In genomic region chr5:134371834-134372340, GRCh38 we compare ENCODE assay signal across 8 cellular contexts. TPM values are rescaled to one million over a fixed set of nuclear protein-coding genes. Genes with fewer than 3 reads are reported as not detected.
A peak's percentile ranks its signal among the peaks of the same experiment; 100 is the strongest.
DNase-seq lines count a peak whose midpoint lies in the region; ATAC-seq, FAIRE-seq and TF ChIP-seq lines count a peak whose summit lies in the region.

No MANE protein-coding gene starts in this region.

- peak overlapping the region; percentile 93 to 99 (median 93) for H3K4me3 ChIP-seq in keratinocyte (ENCODE audit: control insufficient read depth in 2 of 3, extremely low read depth in 1 of 3, insufficient read depth in 2 of 3, low read depth in 1 of 3, low read length in 3 of 3)
- H3K4me3 ChIP-seq in smooth muscle cell = peak overlapping the region; percentile 100

- H3K36me3 ChIP-seq in KOPT-K1 (ENCODE audit: insufficient read depth, low read length) = peaks cover 22% of the 10 kb centered on the region
- H3K36me3 ChIP-seq in keratinocyte (ENCODE audit: control insufficient read depth in 2 of 2, extremely low read depth in 1 of 2, insufficient read depth in 2 of 2, low read length in 2 of 2) = peaks cover 2 to 7% of the 10 kb centered on the region in 2 experiments
- no peaks in the 10 kb centered on the region for H3K36me3 ChIP-seq in smooth muscle cell (ENCODE audit: low read depth)

- DNase-seq in GM12892 (ENCODE audit: insufficient read length) (peak; percentile 13), activated B cell treated with CpG ODN at 0.5 μM for 24 hours (peak; percentile 40), cerebellum (ENCODE audit: low spot score) (peak; percentile 36), keratinocyte (ENCODE audit: low read depth, low spot score) (no peak), smooth muscle cell (lab: John Stamatoyannopoulos, UW; ENCODE audit: unreplicated experiment) (peak; percentile 34)

- peaks cover 50% of the 10 kb centered on the region for H3K4me1 Mint-ChIP-seq in activated B cell treated with CpG ODN at 0.5 μM for 24 hours

- no peaks in the 10 kb centered on the region for H3K27me3 ChIP-seq in keratinocyte (ENCODE audit: control insufficient read depth, extremely low read depth, insufficient read depth, low read length)
- H3K27me3 ChIP-seq in smooth muscle cell (ENCODE audit: low read depth) = no peaks in the 10 kb centered on the region

- no peak for ATAC-seq in activated B cell treated with CpG ODN at 0.5 μM for 24 hours (ENCODE audit: low read depth)
- no peak for ATAC-seq in HG02973 (IDR thresholded peaks at IDR 0.05; ENCODE audit: unreplicated experiment)
- no peak for ATAC-seq in GM21717 (IDR thresholded peaks at IDR 0.05; ENCODE audit: unreplicated experiment)

- intact Hi-C loops in activated B cell treated with CpG ODN at 0.5 μM for 24 hours (cut with micrococcal nuclease) = loop anchor here (1.0 to 5.0 kb wide), 16 partner anchors 39 to 535 kb away; partner anchors contain the start of genes CAMLG, CDKN2AIPNL, DDX46 and JADE2

- H3K9me1 ChIP-seq in keratinocyte (ENCODE audit: control insufficient read depth, extremely low read depth, insufficient read depth, low read length) = no peaks in the 10 kb centered on the region

- 1% methylated on average over 29 of the region's 29 CpGs for WGBS in smooth muscle cell (ENCODE audit: low lambda C conversion rate)

- no peak for TF ChIP-seq CTCF in activated B cell treated with CpG ODN at 0.5 μM for 24 hours (IDR thresholded peaks at IDR 0.05)
- no peak for TF ChIP-seq CTCF in keratinocyte (optimal IDR thresholded peaks at IDR 0.05 in 1 of 3, IDR thresholded peaks at IDR 0.05 in 1 of 3, conservative IDR thresholded peaks at IDR 0.05 in 1 of 3; ENCODE audit: extremely low read depth in 1 of 3, insufficient read depth in 2 of 3, low read length in 3 of 3)
- no peak for TF ChIP-seq CTCF in smooth muscle cell (IDR thresholded peaks at IDR 0.05; ENCODE audit: borderline replicate concordance, insufficient read depth, poor library complexity, severe bottlenecking)

- H3K27ac ChIP-seq in KOPT-K1 (ENCODE audit: low read depth, low read length, poor library complexity, severe bottlenecking) (peak overlapping the region; percentile 83), keratinocyte (ENCODE audit: control insufficient read depth, insufficient read depth, low read length) (peak overlapping the region; percentile 96), smooth muscle cell (ENCODE audit: low read depth) (peak overlapping the region; percentile 99)

- H3K36me3 Mint-ChIP-seq in activated B cell treated with CpG ODN at 0.5 μM for 24 hours (ENCODE audit: low read depth) = peaks cover 37% of the 10 kb centered on the region

- dilution Hi-C loops in keratinocyte (cut with MboI; ENCODE audit: extremely low pct_ligation_motif_present, low sequenced_read_pairs) = no loop called here

- H3K9ac ChIP-seq in keratinocyte (ENCODE audit: control insufficient read depth, extremely low read depth, insufficient read depth, low read length) = peak overlapping the region; percentile 99
- peak overlapping the region; percentile 99 for H3K9ac ChIP-seq in smooth muscle cell (ENCODE audit: low read depth)

- CTCF ChIA-PET in activated B cell treated with CpG ODN at 0.5 μM for 24 hours (lab: Charles Lee) = interaction anchor here (1.0 to 2.0 kb wide), 5 partner anchors 40 to 215 kb away, joined by 3 to 11 read pairs (median 5); partner anchors contain the start of gene CDKN2AIPNL

- no peaks in the 10 kb centered on the region for H3F3A ChIP-seq in smooth muscle cell (ENCODE audit: low read depth)

- peaks cover 15% of the 10 kb centered on the region for H3K4me1 ChIP-seq in keratinocyte (ENCODE audit: control insufficient read depth, extremely low read depth, insufficient read depth, low read length)
- peaks cover 12% of the 10 kb centered on the region for H3K4me1 ChIP-seq in smooth muscle cell (ENCODE audit: low read depth)

- TF ChIP-seq POLR2A in GM12892 (IDR thresholded peaks at IDR 0.05; ENCODE audit: low read depth, low read length) = no peak

- H3K9me3 ChIP-seq in KOPT-K1 (ENCODE audit: insufficient read depth, low read length, poor library complexity, severe bottlenecking) (no peaks in the 10 kb centered on the region), keratinocyte (ENCODE audit: control insufficient read depth, low read depth, low read length) (no peaks in the 10 kb centered on the region), smooth muscle cell (replicated peaks; ENCODE audit: low read depth) (no peaks in the 10 kb centered on the region)

- FAIRE-seq in GM12892 (lab: Jason Lieb, UNC) = no peak
- FAIRE-seq in keratinocyte (lab: Jason Lieb, UNC) = no peak

- H3K27me3 Mint-ChIP-seq in activated B cell treated with CpG ODN at 0.5 μM for 24 hours = no peaks in the 10 kb centered on the region

- H3K27ac Mint-ChIP-seq in activated B cell treated with CpG ODN at 0.5 μM for 24 hours = peak overlapping the region; percentile 100

- H3K4me3 Mint-ChIP-seq in activated B cell treated with CpG ODN at 0.5 μM for 24 hours = peak overlapping the region; percentile 98

- H4K20me1 ChIP-seq in keratinocyte (ENCODE audit: control insufficient read depth, extremely low read depth, insufficient read depth, low read length) (no peaks in the 10 kb centered on the region), smooth muscle cell (ENCODE audit: low read depth) (peaks cover 52% of the 10 kb centered on the region)

- H3K79me2 ChIP-seq in keratinocyte (ENCODE audit: control insufficient read depth, insufficient read depth, low read length) (peaks cover 47% of the 10 kb centered on the region), smooth muscle cell (ENCODE audit: low read depth) (peaks cover 52% of the 10 kb centered on the region)

- H3K4me2 ChIP-seq in keratinocyte (ENCODE audit: control insufficient read depth, extremely low read depth, insufficient read depth, low read depth, low read length) (peak overlapping the region; percentile 98), smooth muscle cell (peak overlapping the region; percentile 88)

- POLR2A ChIA-PET in activated B cell treated with CpG ODN at 0.5 μM for 24 hours (lab: Charles Lee) = interaction anchor here (0.5 to 5.4 kb wide), 31 partner anchors 10 to 530 kb away, joined by 3 to 86 read pairs (median 5); partner anchors contain the start of genes C5orf24, CDKN2AIPNL, JADE2 and SEC24A

- H3K9me3 Mint-ChIP-seq in activated B cell treated with CpG ODN at 0.5 μM for 24 hours = peaks cover 2% of the 10 kb centered on the region

- peak overlapping the region; percentile 70 for H2AFZ ChIP-seq in keratinocyte (ENCODE audit: control insufficient read depth, low read length)
- H2AFZ ChIP-seq in smooth muscle cell (ENCODE audit: low read depth) = no peak overlapping the region

RNA-seq across cellular contexts. Expression of gene UBE2B, which starts 0.5 kb away (rescaled TPM):
- 76.6 TPM for polyA plus RNA-seq in GM12892 (2012; ENCODE audit: missing spikeins)
- total RNA-seq in activated B cell treated with CpG ODN at 0.5 μM for 24 hours (60.4 and 64.4 TPM in 2 replicates), cerebellum (63.6 TPM), smooth muscle cell (42.1 and 60.6 TPM in 2 replicates)
- polyA plus RNA-seq in keratinocyte (31.7 to 73.5 TPM (median 39.3 TPM) in 3 replicates), smooth muscle cell (86.8 and 112 TPM in 2 replicates)
- 67.6 TPM for polyA plus RNA-seq in keratinocyte (2011; ENCODE audit: low read depth)
- polyA plus RNA-seq in keratinocyte (2011; cell fraction: cytosol; rRNA removed) = 55.5 and 107 TPM in 2 replicates
- polyA plus RNA-seq in keratinocyte (2011; cell fraction: nucleus; rRNA removed) = 35.3 and 58.3 TPM in 2 replicates
- polyA plus RNA-seq in keratinocyte (2012; ENCODE audit: low replicate concordance) = 60.1 and 182 TPM in 2 replicates
- polyA minus RNA-seq in keratinocyte = 9.5 to 21.0 TPM (median 11.4 TPM) in 3 replicates
- 25.3 TPM for polyA minus RNA-seq in keratinocyte (2011; cell fraction: cytosol; rRNA and poly(A)+ RNA removed)
- 9.6 and 13.4 TPM in 2 replicates for polyA minus RNA-seq in keratinocyte (2011; cell fraction: nucleus; rRNA and poly(A)+ RNA removed)

RNA-seq across cellular contexts. Expression of gene CDKL3, which starts 4.9 kb away (rescaled TPM):
- polyA plus RNA-seq in GM12892 (2012; ENCODE audit: missing spikeins) = 2.7 TPM
- total RNA-seq in activated B cell treated with CpG ODN at 0.5 μM for 24 hours (0.54 and 2.1 TPM in 2 replicates), cerebellum (7.3 TPM), smooth muscle cell (3.1 and 5.1 TPM in 2 replicates)
- polyA plus RNA-seq in keratinocyte (0.45 to 1.7 TPM (median 1.6 TPM) in 3 replicates), smooth muscle cell (3.3 and 3.4 TPM in 2 replicates)
- polyA plus RNA-seq in keratinocyte (2011; ENCODE audit: low read depth) = 2.6 TPM
- polyA plus RNA-seq in keratinocyte (2011; cell fraction: cytosol; rRNA removed) = 1.1 and 1.4 TPM in 2 replicates
- 1.3 and 1.4 TPM in 2 replicates for polyA plus RNA-seq in keratinocyte (2011; cell fraction: nucleus; rRNA removed)
- polyA plus RNA-seq in keratinocyte (2012; ENCODE audit: low replicate concordance) = 1.2 and 2.4 TPM in 2 replicates
- not detected in 3 replicates for polyA minus RNA-seq in keratinocyte
- not detected for polyA minus RNA-seq in keratinocyte (2011; cell fraction: cytosol; rRNA and poly(A)+ RNA removed)
- 0.63 TPM in 1 of 2 replicates, not detected in the other for polyA minus RNA-seq in keratinocyte (2011; cell fraction: nucleus; rRNA and poly(A)+ RNA removed)

RNA-seq across cellular contexts. Expression of gene CDKN2AIPNL, which starts 39.8 kb away (rescaled TPM):
- 26.0 TPM for polyA plus RNA-seq in GM12892 (2012; ENCODE audit: missing spikeins)
- total RNA-seq in activated B cell treated with CpG ODN at 0.5 μM for 24 hours = 21.6 and 22.4 TPM in 2 replicates
- 26.9 TPM for total RNA-seq in cerebellum
- polyA plus RNA-seq in keratinocyte = 17.4 to 28.4 TPM (median 22.2 TPM) in 3 replicates
- 7.3 TPM for polyA plus RNA-seq in keratinocyte (2011; ENCODE audit: low read depth)
- 21.3 and 24.9 TPM in 2 replicates for polyA plus RNA-seq in keratinocyte (2011; cell fraction: cytosol; rRNA removed)
- polyA plus RNA-seq in keratinocyte (2011; cell fraction: nucleus; rRNA removed) = 3.8 and 5.3 TPM in 2 replicates
- polyA plus RNA-seq in keratinocyte (2012; ENCODE audit: low replicate concordance) = 12.3 and 24.7 TPM in 2 replicates
- polyA minus RNA-seq in keratinocyte = 5.7 to 6.4 TPM (median 6.2 TPM) in 3 replicates
- polyA minus RNA-seq in keratinocyte (2011; cell fraction: cytosol; rRNA and poly(A)+ RNA removed) = 16.5 TPM
- 0.84 and 2.2 TPM in 2 replicates for polyA minus RNA-seq in keratinocyte (2011; cell fraction: nucleus; rRNA and poly(A)+ RNA removed)
- 9.9 and 18.2 TPM in 2 replicates for total RNA-seq in smooth muscle cell
- polyA plus RNA-seq in smooth muscle cell = 21.5 and 27.7 TPM in 2 replicates
